Comparison of ENCODE assay signal across 10 cellular contexts in the genomic region with DNA sequence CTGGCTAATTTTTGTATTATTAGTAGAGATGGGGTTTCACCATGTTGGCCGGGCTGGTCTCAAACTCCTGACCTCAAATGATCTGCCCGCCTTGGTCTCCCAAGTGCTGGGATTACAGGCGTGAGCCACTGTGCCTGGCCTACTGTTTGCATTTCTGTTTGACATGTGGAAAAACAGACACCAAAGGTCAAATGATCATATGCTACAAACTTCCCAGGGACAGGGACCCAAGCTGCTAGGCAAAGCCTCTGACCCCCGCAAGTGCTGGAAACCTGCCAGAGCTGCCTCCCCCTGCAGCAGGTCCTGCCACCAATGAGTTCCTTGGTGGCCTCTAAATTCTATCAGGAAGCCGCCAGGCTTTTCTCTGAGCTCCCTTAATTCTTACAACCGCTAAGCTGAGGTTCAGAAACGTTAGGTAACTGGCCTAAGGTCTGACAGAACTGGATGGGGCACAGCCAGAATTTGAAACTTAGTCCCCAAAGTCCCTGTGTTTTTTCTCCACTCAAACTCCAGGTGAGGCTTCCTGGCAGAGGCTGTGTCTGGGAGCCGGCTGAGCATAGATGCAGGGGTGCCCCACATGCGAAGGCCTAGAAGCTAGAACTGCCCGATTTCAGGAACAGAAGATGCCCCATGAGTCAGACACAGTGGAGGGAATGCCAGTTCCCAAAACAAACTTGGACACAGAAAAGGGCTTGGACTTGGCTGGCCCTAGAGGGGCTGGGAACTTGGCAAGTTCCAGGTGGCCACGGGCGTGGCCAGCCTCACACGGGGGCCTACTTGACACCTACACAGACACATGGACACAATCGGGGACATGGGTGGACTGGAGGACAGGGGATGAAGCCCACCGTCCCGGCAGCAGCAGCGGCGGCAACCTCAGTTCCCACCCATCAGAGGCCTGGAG. TPM values are rescaled to one million over a fixed set of nuclear protein-coding genes. Genes with fewer than 3 reads are reported as not detected.
DNase-seq lines count a peak whose midpoint lies in the region; ATAC-seq and TF ChIP-seq lines count a peak whose summit lies in the region.
"Had no signal": no experiment of that assay in that cellular context is flagged by ENCODE, and none has a peak within 500 bp of the region (broad histone marks: within the 10 kb centered on the region; RNA-seq: fewer than 3 reads in every experiment).

No MANE protein-coding gene starts in this region.

- H3K4me3 Mint-ChIP-seq in activated T-cell treated with anti-CD3 and anti-CD28 coated beads, Interleukin-2, amount 50 U/mL, for 24 hours: no peak overlapping the region
- no peak overlapping the region for H3K4me3 Mint-ChIP-seq in naive thymus-derived CD4-positive, alpha-beta T cell
- no peak overlapping the region for H3K4me3 Mint-ChIP-seq in endothelial cell (ENCODE audit: unreplicated experiment)

- ATAC-seq in naive thymus-derived CD4-positive, alpha-beta T cell: no peak
- no peak for ATAC-seq in GM18505 (IDR thresholded peaks at IDR 0.05; ENCODE audit: unreplicated experiment)
- no peak for ATAC-seq in HG03460 (IDR thresholded peaks at IDR 0.05; ENCODE audit: unreplicated experiment)
- ATAC-seq: A549 had no signal

- no peak for DNase-seq in activated T-cell treated with anti-CD3 and anti-CD28 coated beads, Interleukin-2, amount 50 U/mL, for 24 hours
- DNase-seq in activated T-cell treated with anti-CD3 and anti-CD28 coated beads for 4 hours (no peak), epithelial cell of prostate (ENCODE audit: low read depth, low spot score) (no peak), uterus (peak in 1 of 2 donors; percentile 37), endothelial cell (ENCODE audit: low spot score) (no peak)
- DNase-seq in naive thymus-derived CD4-positive, alpha-beta T cell: no peak
- DNase-seq: NCI-H2227 treated with DMSO at 0.1 percent for 48 hours had no signal

- H3K27me3 Mint-ChIP-seq in activated T-cell treated with anti-CD3 and anti-CD28 coated beads, Interleukin-2, amount 50 U/mL, for 24 hours: no peaks in the 10 kb centered on the region
- no peaks in the 10 kb centered on the region for H3K27me3 Mint-ChIP-seq in naive thymus-derived CD4-positive, alpha-beta T cell
- H3K27me3 Mint-ChIP-seq in endothelial cell (ENCODE audit: unreplicated experiment): peaks cover 6% of the 10 kb centered on the region

- no peak for TF ChIP-seq CTCF in uterus (IDR thresholded peaks at IDR 0.05)
- no peak for TF ChIP-seq CTCF in endothelial cell (IDR thresholded peaks at IDR 0.05; ENCODE audit: unreplicated experiment)

- H3K36me3 Mint-ChIP-seq in activated T-cell treated with anti-CD3 and anti-CD28 coated beads, Interleukin-2, amount 50 U/mL, for 24 hours (ENCODE audit: low read depth): peaks cover 74% of the 10 kb centered on the region
- peaks cover 0 to 3% (median 2%) of the 10 kb centered on the region in 5 donors for H3K36me3 Mint-ChIP-seq in naive thymus-derived CD4-positive, alpha-beta T cell
- peaks cover 8% of the 10 kb centered on the region for H3K36me3 Mint-ChIP-seq in endothelial cell (ENCODE audit: low read depth, unreplicated experiment)

- H3K9me3 ChIP-seq in naive thymus-derived CD4-positive, alpha-beta T cell (ENCODE audit: control insufficient read depth in 2 of 3, low read length in 3 of 3): no peaks in the 10 kb centered on the region
- no peaks in the 10 kb centered on the region for H3K9me3 ChIP-seq in uterus
- H3K9me3 ChIP-seq: A549 had no signal

- H3K27ac Mint-ChIP-seq in activated T-cell treated with anti-CD3 and anti-CD28 coated beads, Interleukin-2, amount 50 U/mL, for 24 hours: peak overlapping the region; percentile 33
- H3K27ac Mint-ChIP-seq in naive thymus-derived CD4-positive, alpha-beta T cell: peak overlapping the region in 5 of 9 donors; percentile 12 to 62 (median 28)
- no peak overlapping the region for H3K27ac Mint-ChIP-seq in endothelial cell (ENCODE audit: unreplicated experiment)

- POLR2A ChIA-PET in naive thymus-derived CD4-positive, alpha-beta T cell (lab: Charles Lee): interaction anchor here (0.6 kb wide), 1 partner anchor 692 kb away, joined by 3 read pairs; no protein-coding TSS in a partner anchor

- CTCF ChIA-PET in naive thymus-derived CD4-positive, alpha-beta T cell (lab: Charles Lee): no interaction called here

- H3K27ac ChIP-seq in epithelial cell of prostate (peak overlapping the region; percentile 99), uterus (peak overlapping the region; percentile 66 to 98)
- H3K27ac ChIP-seq in naive thymus-derived CD4-positive, alpha-beta T cell (ENCODE audit: low read depth, low read length): no peak overlapping the region

- TF ChIP-seq POLR2A in uterus (IDR thresholded peaks at IDR 0.05): no peak
- TF ChIP-seq POLR2A in GM18505 (IDR thresholded peaks at IDR 0.05; ENCODE audit: borderline replicate concordance, extremely low read depth, insufficient read depth, insufficient read length): no peak

- intact Hi-C loops in naive thymus-derived CD4-positive, alpha-beta T cell (cut with micrococcal nuclease): loop anchor here in 1 of 2 donors (10.0 kb wide), 1 partner anchor 195 kb away; the partner anchor contains the start of gene DDX17
- intact Hi-C loops in uterus (cut with DNase I; ENCODE audit: low total_unique reads): no loop called here

- H3K4me1 ChIP-seq in naive thymus-derived CD4-positive, alpha-beta T cell (ENCODE audit: control insufficient read depth in 2 of 2, insufficient read depth in 2 of 2, low read length in 2 of 2): peaks cover 20 to 23% of the 10 kb centered on the region in 2 donors
- peaks cover 11 to 32% of the 10 kb centered on the region in 2 donors for H3K4me1 ChIP-seq in uterus

- H3K27me3 ChIP-seq in naive thymus-derived CD4-positive, alpha-beta T cell (ENCODE audit: control insufficient read depth in 2 of 2, insufficient read depth in 2 of 2, low read length in 2 of 2): no peaks in the 10 kb centered on the region
- H3K27me3 ChIP-seq in uterus: no peaks in the 10 kb centered on the region

- peaks cover 77% of the 10 kb centered on the region for H3K4me1 Mint-ChIP-seq in activated T-cell treated with anti-CD3 and anti-CD28 coated beads, Interleukin-2, amount 50 U/mL, for 24 hours (ENCODE audit: low read depth)
- peaks cover 39 to 79% (median 70%) of the 10 kb centered on the region in 7 donors for H3K4me1 Mint-ChIP-seq in naive thymus-derived CD4-positive, alpha-beta T cell
- H3K4me1 Mint-ChIP-seq in endothelial cell (ENCODE audit: unreplicated experiment): peaks cover 17% of the 10 kb centered on the region

- H3K9me3 Mint-ChIP-seq in activated T-cell treated with anti-CD3 and anti-CD28 coated beads, Interleukin-2, amount 50 U/mL, for 24 hours: no peaks in the 10 kb centered on the region
- H3K9me3 Mint-ChIP-seq in naive thymus-derived CD4-positive, alpha-beta T cell: peaks cover 0 to 2% (median 0%) of the 10 kb centered on the region in 11 donors
- H3K9me3 Mint-ChIP-seq in endothelial cell (ENCODE audit: unreplicated experiment): no peaks in the 10 kb centered on the region

- peaks cover 0 to 10% (median 0%) of the 10 kb centered on the region in 3 experiments for H3K36me3 ChIP-seq in naive thymus-derived CD4-positive, alpha-beta T cell (ENCODE audit: control insufficient read depth in 2 of 3, insufficient read depth in 3 of 3, low read length in 3 of 3)
- H3K36me3 ChIP-seq in uterus: no peaks in the 10 kb centered on the region

- no peak overlapping the region for H3K4me3 ChIP-seq in naive thymus-derived CD4-positive, alpha-beta T cell (ENCODE audit: low read length)
- no peak overlapping the region for H3K4me3 ChIP-seq in uterus
- H3K4me3 ChIP-seq: A549 had no signal

RNA-seq across cellular contexts. Expression of gene CSNK1E, which starts 7.4 kb away (rescaled TPM):
- 100 to 1,000 TPM in 2 of 5 experiments, 10 to 100 TPM in 3; 71.6 to 143 (median 91.9) TPM for total RNA-seq in naive thymus-derived CD4-positive, alpha-beta T cell
- polyA plus RNA-seq in naive thymus-derived CD4-positive, alpha-beta T cell: 1 to 10 TPM; 5.6 to 8.1 TPM
- total RNA-seq in uterus: 100 to 1,000 TPM in 2 of 4 donors, 10 to 100 TPM in 2; 22.1 to 171 (median 100) TPM
- 144 TPM for total RNA-seq in endothelial cell (ENCODE audit: unreplicated experiment)

RNA-seq across cellular contexts. Expression of gene TMEM184B, which starts 37.1 kb away (rescaled TPM):
- total RNA-seq in naive thymus-derived CD4-positive, alpha-beta T cell: 10 to 100 TPM; 26.9 to 41.3 (median 35.0) TPM
- polyA plus RNA-seq in naive thymus-derived CD4-positive, alpha-beta T cell: 10 to 100 TPM in 1 of 2 donors, 1 to 10 TPM in 1; 9.0 to 19.5 TPM
- total RNA-seq in uterus (10 to 100 TPM; 31.7 to 70.4 (median 50.7) TPM), endothelial cell (ENCODE audit: unreplicated experiment) (59.8 TPM)
